16 cellular contexts compared by ENCODE assay signal in the genomic region with DNA sequence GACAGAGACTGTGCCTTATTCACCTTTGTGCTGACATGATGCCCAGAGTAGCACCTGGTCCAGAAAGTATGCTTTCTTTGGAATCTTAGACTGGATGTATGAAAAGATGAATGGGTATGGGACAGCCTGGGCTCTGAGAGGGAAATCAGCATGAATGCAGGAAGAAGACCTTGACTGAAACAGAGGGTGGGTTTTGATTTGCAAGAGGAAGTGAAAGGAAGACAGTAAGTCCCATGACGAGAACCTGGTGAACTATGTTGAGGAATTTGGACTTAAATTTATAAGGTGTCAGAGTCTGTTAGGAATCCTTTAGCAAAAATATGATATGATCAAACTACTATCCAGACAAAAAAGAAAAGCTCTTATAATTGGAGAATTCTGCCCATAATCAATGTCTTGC.
DNase-seq lines count a peak whose midpoint lies in the region; ATAC-seq and TF ChIP-seq lines count a peak whose summit lies in the region.
"Had no signal": no experiment of that assay in that cellular context is flagged by ENCODE, and none has a peak within 500 bp of the region (broad histone marks: within the 10 kb centered on the region; RNA-seq: fewer than 3 reads in every experiment).

No MANE protein-coding gene starts in this region.

- H3K9ac ChIP-seq in PC-3 (ENCODE audit: low read length): 0 out of 2 replicates have a peak overlapping the region, but pooled peaks have one; percentile 52
- H3K9ac ChIP-seq in neuronal stem cell (ENCODE audit: low read depth, low read length, poor library complexity): no peak overlapping the region

- H3K27me3 ChIP-seq in PC-3 (ENCODE audit: low read length) (no peaks in the 10 kb centered on the region), neuronal stem cell (ENCODE audit: control insufficient read depth in 3 of 3, insufficient read depth in 3 of 3, low read depth in 1 of 3, low read length in 3 of 3) (no peaks in the 10 kb centered on the region)
- H3K27me3 ChIP-seq in naive thymus-derived CD4-positive, alpha-beta T cell (ENCODE audit: control insufficient read depth in 2 of 2, insufficient read depth in 2 of 2, low read length in 2 of 2): no peaks in the 10 kb centered on the region
- H3K27me3 ChIP-seq: cardiac muscle cell, SJCRH30 had no signal

- no peak overlapping the region for H4K8ac ChIP-seq in neuronal stem cell (ENCODE audit: low read depth, low read length)

- H3K27ac ChIP-seq in PC-3 (ENCODE audit: low read length) (0 out of 2 replicates have a peak overlapping the region, but pooled peaks have one; percentile 87), neuronal stem cell (replicated peaks; ENCODE audit: low read length) (no peak overlapping the region)
- no peak overlapping the region for H3K27ac ChIP-seq in naive thymus-derived CD4-positive, alpha-beta T cell (ENCODE audit: low read depth, low read length)
- H3K27ac ChIP-seq: cardiac muscle cell, SJCRH30 had no signal

- POLR2A ChIA-PET in PC-3 (lab: Charles Lee; ENCODE audit: unreplicated experiment): no interaction called here
- POLR2A ChIA-PET in naive thymus-derived CD4-positive, alpha-beta T cell (lab: Charles Lee): no interaction called here

- H3K4me3 ChIP-seq in PC-3 (ENCODE audit: low read length) (no peak overlapping the region), neuronal stem cell (ENCODE audit: low read length in 2 of 2) (no peak overlapping the region)
- H3K4me3 ChIP-seq in naive thymus-derived CD4-positive, alpha-beta T cell (ENCODE audit: low read length): no peak overlapping the region
- H3K4me3 ChIP-seq: cardiac muscle cell, SJCRH30 had no signal

- no TSS peak for BruUV-seq in PC-3 (replicated peaks; lab: Mats Ljungman, UMichigan)

- H3K4me1 ChIP-seq in PC-3 (ENCODE audit: insufficient read depth, low read length) (peaks cover 50% of the 10 kb centered on the region), neuronal stem cell (ENCODE audit: control insufficient read depth in 2 of 2, insufficient read depth in 1 of 2, low read depth in 1 of 2, low read length in 2 of 2) (peaks cover 0 to 9% of the 10 kb centered on the region in 2 donors)
- no peaks in the 10 kb centered on the region for H3K4me1 ChIP-seq in naive thymus-derived CD4-positive, alpha-beta T cell (ENCODE audit: control insufficient read depth in 2 of 2, insufficient read depth in 2 of 2, low read length in 2 of 2)
- H3K4me1 ChIP-seq: SJCRH30 had no signal

- H3K4me3 Mint-ChIP-seq in naive thymus-derived CD4-positive, alpha-beta T cell: no peak overlapping the region
- H3K4me3 Mint-ChIP-seq: nephron had no signal

- H2AK5ac ChIP-seq in neuronal stem cell (ENCODE audit: low read depth, low read length): no peak overlapping the region

- H3K36me3 ChIP-seq in PC-3 (ENCODE audit: low read depth, low read length) (no peaks in the 10 kb centered on the region), neuronal stem cell (replicated peaks in 1 of 2; ENCODE audit: control insufficient read depth in 2 of 2, insufficient read depth in 2 of 2, low read length in 2 of 2) (no peaks in the 10 kb centered on the region)
- H3K36me3 ChIP-seq in naive thymus-derived CD4-positive, alpha-beta T cell (ENCODE audit: control insufficient read depth in 2 of 3, insufficient read depth in 3 of 3, low read length in 3 of 3): no peaks in the 10 kb centered on the region
- H3K36me3 ChIP-seq: cardiac muscle cell, SJCRH30 had no signal

- H4K20me1 ChIP-seq in PC-3 (ENCODE audit: low read length): no peaks in the 10 kb centered on the region

- H3F3A ChIP-seq in PC-3 (ENCODE audit: low read length, unreplicated experiment): no peaks in the 10 kb centered on the region

- no peak overlapping the region for H2AFZ ChIP-seq in PC-3 (ENCODE audit: low read length)
- no peak overlapping the region for H2AFZ ChIP-seq in neuronal stem cell (ENCODE audit: low read length)

- DNase-seq in PC-3: no peak
- no peak for DNase-seq in neuronal stem cell (ENCODE audit: low spot score)
- DNase-seq in naive thymus-derived CD4-positive, alpha-beta T cell: no peak
- DNase-seq in omental fat pad (ENCODE audit: low spot score): no peak
- no peak for DNase-seq in NCI-H187 (lab: John Stamatoyannopoulos, UW)
- DNase-seq: GF-D8; islet precursor cell; NCI-H446; SJCRH30; stimulated activated CD8-positive, alpha-beta memory T cell treated with anti-CD3 and anti-CD28 coated beads, Interleukin-4, amount 100 ng/mL, for 48 hours had no signal

- H2BK15ac ChIP-seq in neuronal stem cell (ENCODE audit: low read length): no peak overlapping the region

- no CpG with 5 or more reads among the region's 1 CpG for WGBS in neuronal stem cell (ENCODE audit: extremely low coverage in 2 of 2, insufficient read length in 2 of 2, insufficient replicate concordance in 1 of 2), 2 donors

- no peaks in the 10 kb centered on the region for H3K79me1 ChIP-seq in neuronal stem cell (ENCODE audit: low read depth, low read length)

- TF ChIP-seq CTCF in PC-3 (conservative IDR thresholded peaks at IDR 0.05; ENCODE audit: low read depth, low read length) (no peak), omental fat pad (IDR thresholded peaks at IDR 0.05) (no peak)

- no peak overlapping the region for H2BK5ac ChIP-seq in neuronal stem cell (ENCODE audit: low read length)

- H3K4me2 ChIP-seq in PC-3 (ENCODE audit: low read length): no peak overlapping the region
- no peak overlapping the region for H3K4me2 ChIP-seq in neuronal stem cell (ENCODE audit: insufficient read depth, low read length, poor library complexity, severe bottlenecking)

- peaks cover 0 to 5% (median 0%) of the 10 kb centered on the region in 5 donors for H3K27me3 Mint-ChIP-seq in naive thymus-derived CD4-positive, alpha-beta T cell

- no peak overlapping the region for H4K91ac ChIP-seq in neuronal stem cell (ENCODE audit: low read depth, low read length, poor library complexity)

- H3K79me2 ChIP-seq in PC-3 (ENCODE audit: low read length): no peaks in the 10 kb centered on the region

- peak; percentile 82 for ATAC-seq in GM18498 (IDR thresholded peaks at IDR 0.05; ENCODE audit: unreplicated experiment)
- peak; percentile 64 for ATAC-seq in GM21367 (IDR thresholded peaks at IDR 0.05; ENCODE audit: unreplicated experiment)
- ATAC-seq in HG03060 (IDR thresholded peaks at IDR 0.05; ENCODE audit: low read depth, unreplicated experiment): peak; percentile 50
- no peak for ATAC-seq in PC-3
- no peak for ATAC-seq in naive thymus-derived CD4-positive, alpha-beta T cell
- no peak for ATAC-seq in omental fat pad (ENCODE audit: low FRiP score)

- intact Hi-C loops in PC-3 (cut with micrococcal nuclease): no loop called here
- intact Hi-C loops in naive thymus-derived CD4-positive, alpha-beta T cell (cut with micrococcal nuclease): no loop called here

- H3K9me2 ChIP-seq in PC-3 (replicated peaks; ENCODE audit: low read length): no peaks in the 10 kb centered on the region

- peaks cover 0 to 10% (median 0%) of the 10 kb centered on the region in 11 donors for H3K9me3 Mint-ChIP-seq in naive thymus-derived CD4-positive, alpha-beta T cell
- H3K9me3 Mint-ChIP-seq: activated T-helper 2 cell treated with anti-CD3 and anti-CD28 coated beads, Interferon-gamma antibody, Interleukin-2, Interleukin-4, amounts not matched to agents 10 μg/mL and 5 μg/mL and 100 μg/mL, durations not matched to agents 14 hours and 24 hours and 36 hours; nephron had no signal

- no peak overlapping the region for H3K18ac ChIP-seq in neuronal stem cell (ENCODE audit: low read length)

- no peak overlapping the region for H3K14ac ChIP-seq in neuronal stem cell (ENCODE audit: low read length)

- H3K9me3 ChIP-seq in PC-3 (ENCODE audit: low read length): no peaks in the 10 kb centered on the region
- H3K9me3 ChIP-seq in neuronal stem cell (replicated peaks in 1 of 2; ENCODE audit: control insufficient read depth in 2 of 2, insufficient read depth in 1 of 2, low read depth in 1 of 2, low read length in 2 of 2): peaks cover 0 to 2% of the 10 kb centered on the region in 2 donors
- H3K9me3 ChIP-seq in naive thymus-derived CD4-positive, alpha-beta T cell (ENCODE audit: control insufficient read depth in 2 of 3, low read length in 3 of 3): no peaks in the 10 kb centered on the region
- H3K9me3 ChIP-seq: SJCRH30 had no signal

- H3K27ac Mint-ChIP-seq in naive thymus-derived CD4-positive, alpha-beta T cell: no peak overlapping the region
- H3K27ac Mint-ChIP-seq: activated T-helper 2 cell treated with anti-CD3 and anti-CD28 coated beads, Interferon-gamma antibody, Interleukin-2, Interleukin-4, amounts not matched to agents 10 μg/mL and 5 μg/mL and 100 μg/mL, durations not matched to agents 14 hours and 24 hours and 36 hours; nephron had no signal

- H2BK120ac ChIP-seq in neuronal stem cell (ENCODE audit: low read depth, low read length): no peak overlapping the region

- H3K4ac ChIP-seq in neuronal stem cell (ENCODE audit: low read length): no peak overlapping the region

- peaks cover 0 to 6% (median 0%) of the 10 kb centered on the region in 7 donors for H3K4me1 Mint-ChIP-seq in naive thymus-derived CD4-positive, alpha-beta T cell

- no peak overlapping the region for H2BK12ac ChIP-seq in neuronal stem cell (ENCODE audit: low read length)

- H3K23ac ChIP-seq in neuronal stem cell (ENCODE audit: low read depth, low read length, poor library complexity): no peak overlapping the region

- no peaks in the 10 kb centered on the region for H3K36me3 Mint-ChIP-seq in naive thymus-derived CD4-positive, alpha-beta T cell

- CTCF ChIA-PET in PC-3 (lab: Charles Lee): no interaction called here
- CTCF ChIA-PET in naive thymus-derived CD4-positive, alpha-beta T cell (lab: Charles Lee): no interaction called here

Comparison
In these comparisons a context has a peak if more than half of its experiments do, and no peak if none do; other contexts are left out.
1. ATAC-seq: peak in GM18498 (single experiment), GM21367 (single experiment) and HG03060 (single experiment); none in PC-3 (single experiment), naive thymus-derived CD4-positive, alpha-beta T cell (single experiment) and omental fat pad (single experiment).